In genomic region chr5:33440482-33441240, GRCh38 we compare ENCODE assay signal across 8 cellular contexts. TPM values are rescaled to one million over a fixed set of nuclear protein-coding genes. Genes with fewer than 3 reads are reported as not detected.
DNase-seq lines count a peak whose midpoint lies in the region; ATAC-seq and TF ChIP-seq lines count a peak whose summit lies in the region.

TSS of gene TARS1 (plus strand) at chr5:33440965. CDS start at chr5:33441087, 122 bp downstream.

- H3K9me3 ChIP-seq in mucosa of descending colon: no peaks in the 10 kb centered on the region

- TF ChIP-seq CTCF in epithelial cell of proximal tubule (conservative IDR thresholded peaks at IDR 0.05; ENCODE audit: low read depth, low read length) (no peak), mucosa of descending colon (IDR thresholded peaks at IDR 0.05) (no peak)

- TF ChIP-seq EP300 in Ishikawa (IDR thresholded peaks at IDR 0.05; ENCODE audit: borderline replicate concordance): no peak

- intact Hi-C loops in mucosa of descending colon (cut with DNase I, micrococcal nuclease): no loop called here

- H3K36me3 ChIP-seq in mucosa of descending colon (ENCODE audit: low read depth): no peaks in the 10 kb centered on the region

- peak; percentile 100 for DNase-seq in DMS153 treated with DMSO at 0.1 percent for 48 hours (lab: John Stamatoyannopoulos, UW; ENCODE audit: unreplicated experiment)
- DNase-seq in OCI-M2 (lab: John Stamatoyannopoulos, UW; ENCODE audit: unreplicated experiment): peak; percentile 89
- DNase-seq in activated T-cell treated with anti-CD3 and anti-CD28 coated beads for 4 hours: peak; percentile 92
- DNase-seq in epithelial cell of proximal tubule (ENCODE audit: low read depth): peak; percentile 100
- peak; percentile 96 to 99 (median 97) for DNase-seq in mucosa of descending colon
- DNase-seq in stimulated activated CD8-positive, alpha-beta memory T cell treated with anti-CD3 and anti-CD28 coated beads, Interleukin-4, amount 100 ng/mL, for 24 hours (ENCODE audit: low read depth): peak; percentile 94

- peaks cover 25% of the 10 kb centered on the region for H3K4me1 ChIP-seq in mucosa of descending colon (ENCODE audit: low read depth)

- ATAC-seq in GM21619 (IDR thresholded peaks at IDR 0.05; ENCODE audit: unreplicated experiment) (peak; percentile 93), mucosa of descending colon (peak; percentile 93)

- no peak for TF ChIP-seq RAD21 in Ishikawa (IDR thresholded peaks at IDR 0.05; ENCODE audit: low read depth)

- H3K4me3 ChIP-seq in epithelial cell of proximal tubule (ENCODE audit: low read depth, low read length) (peak within 1 kb of the TSS; percentile 66), mucosa of descending colon (peak within 1 kb of the TSS; percentile 67)

TF ChIP-seq in Ishikawa, 13 proteins besides CTCF, POLR2A, EP300 and RAD21:
- peak; percentile 33; the same call in 1 of the 2 replicates for TF ChIP-seq USF1 (IDR thresholded peaks at IDR 0.05)
- peak; percentile 45 for TF ChIP-seq NFIC (IDR thresholded peaks at IDR 0.05)
- peak; percentile 85 for TF ChIP-seq ZBTB7A (IDR thresholded peaks at IDR 0.05; ENCODE audit: low read depth)
- no peak for TF ChIP-seq REST (IDR thresholded peaks at IDR 0.05; ENCODE audit: low read depth)
- TF ChIP-seq MAX (IDR thresholded peaks at IDR 0.05): no peak; the same call in 1 of the 2 replicates
- TF ChIP-seq FOXM1 (IDR thresholded peaks at IDR 0.05; ENCODE audit: borderline replicate concordance, low read depth): no peak
- TF ChIP-seq CREB1 (IDR thresholded peaks at IDR 0.05; ENCODE audit: low read depth): no peak; the same call in 1 of the 2 replicates
- peak; percentile 25; the same call in 1 of the 2 replicates for TF ChIP-seq TCF12 (IDR thresholded peaks at IDR 0.05; ENCODE audit: low read depth)
- TF ChIP-seq TAF1 (IDR thresholded peaks at IDR 0.05; ENCODE audit: low read depth): peak; percentile 75
- 0 out of 2 replicates have a peak, but pooled peaks have one; percentile 34 for TF ChIP-seq TEAD4 (IDR thresholded peaks at IDR 0.05)
- TF ChIP-seq YY1 (IDR thresholded peaks at IDR 0.05; ENCODE audit: low read depth): peak; percentile 70
- TF ChIP-seq EGR1 (IDR thresholded peaks at IDR 0.05): no peak; the same call in 1 of the 2 replicates
- peak; percentile 80 for TF ChIP-seq CEBPB (IDR thresholded peaks at IDR 0.05)

RNA-seq across cellular contexts. Expression of gene TARS1, which starts in this region (rescaled TPM):
- total RNA-seq in epithelial cell of proximal tubule: 182 and 266 TPM in 2 replicates
- 100 to 1,000 TPM in 1 of 3 donors, 10 to 100 TPM in 2; 77.9 to 150 (median 94.6) TPM for total RNA-seq in mucosa of descending colon

Comparison
In these comparisons a context has a peak if more than half of its experiments do, and no peak if none do; other contexts are left out.
1. Peak in every context shown above with its lines: DNase-seq, ATAC-seq and H3K4me3 ChIP-seq.